Comparison of ENCODE assay signal across 14 cellular contexts in the genomic region with DNA sequence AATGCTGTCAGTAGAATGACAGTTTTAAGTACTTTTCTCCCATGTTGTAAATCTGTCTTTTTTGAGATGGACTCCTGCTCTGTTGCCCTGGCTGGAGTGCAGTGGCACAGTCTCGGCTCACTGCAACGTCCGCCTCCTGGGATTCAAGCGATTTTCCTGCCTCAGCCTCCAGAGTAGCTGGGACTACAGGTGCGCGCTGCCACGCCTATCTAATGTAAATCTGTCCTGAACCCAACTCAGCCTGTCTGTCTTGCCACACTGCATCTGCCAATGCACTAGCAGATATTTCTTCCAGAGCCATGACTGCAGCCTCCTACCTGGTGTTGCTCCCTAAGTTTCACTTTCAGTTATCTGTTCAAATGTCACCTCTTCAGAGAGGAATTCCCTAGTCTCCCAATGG.
DNase-seq lines count a peak whose midpoint lies in the region; ATAC-seq, FAIRE-seq and TF ChIP-seq lines count a peak whose summit lies in the region.
"Had no signal": no experiment of that assay in that cellular context is flagged by ENCODE, and none has a peak within 500 bp of the region (broad histone marks: within the 10 kb centered on the region; RNA-seq: fewer than 3 reads in every experiment).

No MANE protein-coding gene starts in this region.

- dilution Hi-C loops in endothelial cell of umbilical vein (cut with MboI; ENCODE audit: extremely low pct_ligation_motif_present, low sequenced_read_pairs): no loop called here

- no peaks in the 10 kb centered on the region for H3K27me3 Mint-ChIP-seq in activated CD4-positive, alpha-beta T cell treated with anti-CD3 and anti-CD28 coated beads, Interleukin-2, amount 10 ng/mL, durations not matched to agents 7 days and 5 days

- H3K4me2 ChIP-seq in endothelial cell of umbilical vein (ENCODE audit: insufficient read depth, low read length): no peak overlapping the region
- no peak overlapping the region for H3K4me2 ChIP-seq in neural cell (ENCODE audit: low read length)

- BruUV-seq in endothelial cell of umbilical vein (replicated peaks; lab: Mats Ljungman, UMichigan): no TSS peak

- FAIRE-seq in endothelial cell of umbilical vein (lab: Jason Lieb, UNC): no peak

- no peak overlapping the region for H3K4me3 Mint-ChIP-seq in activated CD4-positive, alpha-beta T cell treated with anti-CD3 and anti-CD28 coated beads, Interleukin-2, amount 10 ng/mL, durations not matched to agents 7 days and 5 days
- H3K4me3 Mint-ChIP-seq: naive thymus-derived CD8-positive, alpha-beta T cell had no signal

- TF ChIP-seq EP300 in neural cell (conservative IDR thresholded peaks at IDR 0.05; ENCODE audit: poor library complexity, severe bottlenecking): no peak

- H3K9me2 ChIP-seq in neural cell (ENCODE audit: insufficient read depth, low read length): no peaks in the 10 kb centered on the region

- no peaks in the 10 kb centered on the region for H3K9me3 Mint-ChIP-seq in activated CD4-positive, alpha-beta T cell treated with anti-CD3 and anti-CD28 coated beads, Interleukin-2, amount 10 ng/mL, durations not matched to agents 7 days and 5 days
- H3K9me3 Mint-ChIP-seq: naive thymus-derived CD8-positive, alpha-beta T cell had no signal

- no peak for TF ChIP-seq RAD21 in neural cell (conservative IDR thresholded peaks at IDR 0.05)

- DNase-seq in DMS53 (lab: John Stamatoyannopoulos, UW) (peak; percentile 79), NCI-H345 treated with DMSO at 0.1 percent for 48 hours (lab: John Stamatoyannopoulos, UW; ENCODE audit: unreplicated experiment) (peak; percentile 21), endothelial cell of umbilical vein (ENCODE audit: low read depth, low spot score) (no peak), HCEC 1CT (no peak)
- no peak for DNase-seq in activated CD4-positive, alpha-beta T cell treated with anti-CD3 and anti-CD28 coated beads, Interleukin-2, amount 10 ng/mL, durations not matched to agents 7 days and 5 days
- DNase-seq in activated naive CD4-positive, alpha-beta T cell treated with Interleukin-2 at 50 U/mL for 16 hours: no peak
- DNase-seq: C1 segment of cervical spinal cord; KBM-7; naive thymus-derived CD8-positive, alpha-beta T cell; NCI-H2171 treated with DMSO at 0.1 percent for 48 hours; RPMI8226 had no signal

- H3K4me1 ChIP-seq in endothelial cell of umbilical vein (ENCODE audit: control insufficient read depth, extremely low read depth, insufficient read depth, low read length): no peaks in the 10 kb centered on the region
- H3K4me1 ChIP-seq: ascending aorta had no signal

- H3K36me3 ChIP-seq in endothelial cell of umbilical vein (ENCODE audit: control insufficient read depth in 2 of 2, extremely low read depth in 1 of 2, insufficient read depth in 2 of 2, low read length in 2 of 2): no peaks in the 10 kb centered on the region
- no peaks in the 10 kb centered on the region for H3K36me3 ChIP-seq in neural cell (ENCODE audit: insufficient read depth, low read length)
- H3K36me3 ChIP-seq: ascending aorta had no signal

- H3K9me1 ChIP-seq in endothelial cell of umbilical vein (replicated peaks; ENCODE audit: control insufficient read depth, extremely low read depth, insufficient read depth, low read length): no peaks in the 10 kb centered on the region

- POLR2A ChIA-PET in endothelial cell of umbilical vein (lab: Charles Lee): no interaction called here
- POLR2A ChIA-PET in activated CD4-positive, alpha-beta T cell treated with anti-CD3 and anti-CD28 coated beads, Interleukin-2, amount 10 ng/mL, durations not matched to agents 7 days and 5 days (lab: Charles Lee): no interaction called here

- H3K79me2 ChIP-seq in endothelial cell of umbilical vein (ENCODE audit: control insufficient read depth, insufficient read depth, low read length): no peaks in the 10 kb centered on the region
- no peaks in the 10 kb centered on the region for H3K79me2 ChIP-seq in neural cell (replicated peaks; ENCODE audit: insufficient read depth, low read length)

- peak overlapping the region in 1 of 3 experiments; percentile 7 for H3K4me3 ChIP-seq in endothelial cell of umbilical vein (replicated peaks in 1 of 3; ENCODE audit: insufficient read depth in 1 of 3, low read depth in 1 of 3, low read length in 3 of 3)
- peak overlapping the region; percentile 15 for H3K4me3 ChIP-seq in neural cell (ENCODE audit: low read length)

- H3K9me3 ChIP-seq in endothelial cell of umbilical vein (replicated peaks; ENCODE audit: control insufficient read depth, insufficient read depth, low read length): no peaks in the 10 kb centered on the region
- no peaks in the 10 kb centered on the region for H3K9me3 ChIP-seq in neural cell (ENCODE audit: low read length)
- H3K9me3 ChIP-seq: ascending aorta had no signal

- H3K27ac ChIP-seq in endothelial cell of umbilical vein (ENCODE audit: insufficient read depth, low read depth, low read length) (no peak overlapping the region), neural cell (ENCODE audit: low read length) (peak overlapping the region; percentile 22)
- H3K27ac ChIP-seq: ascending aorta had no signal

- no peaks in the 10 kb centered on the region for H3F3A ChIP-seq in neural cell (ENCODE audit: insufficient read depth, low read length, poor library complexity, severe bottlenecking)

- no peaks in the 10 kb centered on the region for H3K4me1 Mint-ChIP-seq in activated CD4-positive, alpha-beta T cell treated with anti-CD3 and anti-CD28 coated beads, Interleukin-2, amount 10 ng/mL, durations not matched to agents 7 days and 5 days
- H3K4me1 Mint-ChIP-seq: naive thymus-derived CD8-positive, alpha-beta T cell had no signal

- no peak overlapping the region for H3K9ac ChIP-seq in endothelial cell of umbilical vein (replicated peaks; ENCODE audit: extremely low read depth, insufficient read depth, low read length)
- no peak overlapping the region for H3K9ac ChIP-seq in neural cell (ENCODE audit: low read length)

- no peaks in the 10 kb centered on the region for H3K36me3 Mint-ChIP-seq in activated CD4-positive, alpha-beta T cell treated with anti-CD3 and anti-CD28 coated beads, Interleukin-2, amount 10 ng/mL, durations not matched to agents 7 days and 5 days (ENCODE audit: low read depth)
- H3K36me3 Mint-ChIP-seq: naive thymus-derived CD8-positive, alpha-beta T cell had no signal

- no peaks in the 10 kb centered on the region for H3K27me3 ChIP-seq in endothelial cell of umbilical vein (ENCODE audit: control insufficient read depth in 2 of 2, insufficient read depth in 2 of 2, low read length in 2 of 2)
- H3K27me3 ChIP-seq in neural cell (ENCODE audit: insufficient read depth, low read depth, low read length): no peaks in the 10 kb centered on the region
- H3K27me3 ChIP-seq: ascending aorta had no signal

- no peak for TF ChIP-seq POLR2A in endothelial cell of umbilical vein (IDR thresholded peaks at IDR 0.05; ENCODE audit: low read depth, low read length)

- H4K20me1 ChIP-seq in endothelial cell of umbilical vein (replicated peaks; ENCODE audit: control insufficient read depth, extremely low read depth, insufficient read depth, low read length) (no peaks in the 10 kb centered on the region), neural cell (ENCODE audit: insufficient read depth) (no peaks in the 10 kb centered on the region)

- intact Hi-C loops in endothelial cell of umbilical vein (cut with micrococcal nuclease): no loop called here

- H2AFZ ChIP-seq in endothelial cell of umbilical vein (ENCODE audit: low read depth, low read length) (peak overlapping the region; percentile 26), neural cell (ENCODE audit: low read depth, low read length) (no peak overlapping the region)

- CTCF ChIA-PET in endothelial cell of umbilical vein (lab: Charles Lee): no interaction called here
- CTCF ChIA-PET in activated CD4-positive, alpha-beta T cell treated with anti-CD3 and anti-CD28 coated beads, Interleukin-2, amount 10 ng/mL, durations not matched to agents 7 days and 5 days (lab: Charles Lee): no interaction called here

- ATAC-seq in HG02973 (IDR thresholded peaks at IDR 0.05; ENCODE audit: unreplicated experiment): no peak
- ATAC-seq: naive thymus-derived CD8-positive, alpha-beta T cell had no signal

- TF ChIP-seq CTCF in endothelial cell of umbilical vein (IDR thresholded peaks at IDR 0.05; ENCODE audit: extremely low read depth in 1 of 2, insufficient read depth in 1 of 2, low read depth in 1 of 2, low read length in 2 of 2) (no peak), neural cell (IDR thresholded peaks at IDR 0.05; ENCODE audit: poor library complexity, severe bottlenecking) (no peak)

- no peak overlapping the region for H3K27ac Mint-ChIP-seq in activated CD4-positive, alpha-beta T cell treated with anti-CD3 and anti-CD28 coated beads, Interleukin-2, amount 10 ng/mL, durations not matched to agents 7 days and 5 days

TF ChIP-seq in endothelial cell of umbilical vein, 7 proteins besides CTCF, POLR2A, EP300 and RAD21:
- TF ChIP-seq MYC (IDR thresholded peaks at IDR 0.05; ENCODE audit: low read depth, low read length): no peak
- TF ChIP-seq JUN (IDR thresholded peaks at IDR 0.05; ENCODE audit: borderline replicate concordance, insufficient read depth, insufficient read length, low read depth): no peak

TF ChIP-seq in neural cell, 6 proteins besides CTCF, POLR2A, EP300 and RAD21 (continues in another document):
- TF ChIP-seq EZH2 (IDR thresholded peaks at IDR 0.05; ENCODE audit: borderline replicate concordance, insufficient read depth, low read length, poor library complexity, severe bottlenecking): no peak
- TF ChIP-seq, protein P1, sequence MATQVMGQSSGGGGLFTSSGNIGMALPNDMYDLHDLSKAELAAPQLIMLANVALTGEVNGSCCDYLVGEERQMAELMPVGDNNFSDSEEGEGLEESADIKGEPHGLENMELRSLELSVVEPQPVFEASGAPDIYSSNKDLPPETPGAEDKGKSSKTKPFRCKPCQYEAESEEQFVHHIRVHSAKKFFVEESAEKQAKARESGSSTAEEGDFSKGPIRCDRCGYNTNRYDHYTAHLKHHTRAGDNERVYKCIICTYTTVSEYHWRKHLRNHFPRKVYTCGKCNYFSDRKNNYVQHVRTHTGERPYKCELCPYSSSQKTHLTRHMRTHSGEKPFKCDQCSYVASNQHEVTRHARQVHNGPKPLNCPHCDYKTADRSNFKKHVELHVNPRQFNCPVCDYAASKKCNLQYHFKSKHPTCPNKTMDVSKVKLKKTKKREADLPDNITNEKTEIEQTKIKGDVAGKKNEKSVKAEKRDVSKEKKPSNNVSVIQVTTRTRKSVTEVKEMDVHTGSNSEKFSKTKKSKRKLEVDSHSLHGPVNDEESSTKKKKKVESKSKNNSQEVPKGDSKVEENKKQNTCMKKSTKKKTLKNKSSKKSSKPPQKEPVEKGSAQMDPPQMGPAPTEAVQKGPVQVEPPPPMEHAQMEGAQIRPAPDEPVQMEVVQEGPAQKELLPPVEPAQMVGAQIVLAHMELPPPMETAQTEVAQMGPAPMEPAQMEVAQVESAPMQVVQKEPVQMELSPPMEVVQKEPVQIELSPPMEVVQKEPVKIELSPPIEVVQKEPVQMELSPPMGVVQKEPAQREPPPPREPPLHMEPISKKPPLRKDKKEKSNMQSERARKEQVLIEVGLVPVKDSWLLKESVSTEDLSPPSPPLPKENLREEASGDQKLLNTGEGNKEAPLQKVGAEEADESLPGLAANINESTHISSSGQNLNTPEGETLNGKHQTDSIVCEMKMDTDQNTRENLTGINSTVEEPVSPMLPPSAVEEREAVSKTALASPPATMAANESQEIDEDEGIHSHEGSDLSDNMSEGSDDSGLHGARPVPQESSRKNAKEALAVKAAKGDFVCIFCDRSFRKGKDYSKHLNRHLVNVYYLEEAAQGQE (IDR thresholded peaks at IDR 0.05; ENCODE audit: borderline replicate concordance): no peak

Comparison
In these comparisons a context has a peak if more than half of its experiments do, and no peak if none do; other contexts are left out.
1. DNase-seq: peak in DMS53 (single experiment) and NCI-H345 treated with DMSO at 0.1 percent for 48 hours (single experiment); none in endothelial cell of umbilical vein (single experiment), activated CD4-positive, alpha-beta T cell treated with anti-CD3 and anti-CD28 coated beads, Interleukin-2, amount 10 ng/mL, durations not matched to agents 7 days and 5 days (single experiment), activated naive CD4-positive, alpha-beta T cell treated with Interleukin-2 at 50 U/mL for 16 hours (single experiment) and HCEC 1CT (single experiment).